8 cellular contexts compared by ENCODE assay signal in genomic region chr2:36967236-36967876, GRCh38. TPM values are rescaled to one million over a fixed set of nuclear protein-coding genes. Genes with fewer than 3 reads are reported as not detected.
A peak's percentile ranks its signal among the peaks of the same experiment; 100 is the strongest.
DNase-seq lines count a peak whose midpoint lies in the region; ATAC-seq, FAIRE-seq and TF ChIP-seq lines count a peak whose summit lies in the region.

No MANE protein-coding gene starts in this region.

- H3K27me3 Mint-ChIP-seq in CD4-positive, alpha-beta memory T cell, result peaks cover 0 to 4% of the 10 kb centered on the region in 2 donors
- no peaks in the 10 kb centered on the region for H3K27me3 Mint-ChIP-seq in IgD-negative memory B cell
- peaks cover 4% of the 10 kb centered on the region for H3K27me3 Mint-ChIP-seq in type B pancreatic cell

- TF ChIP-seq CTCF in K562 (IDR thresholded peaks at IDR 0.05 in 2 of 3, conservative IDR thresholded peaks at IDR 0.05 in 1 of 3; ENCODE audit: insufficient read depth in 2 of 3, low read depth in 1 of 3, low read length in 3 of 3), result no peak
- TF ChIP-seq CTCF in lower lobe of right lung (IDR thresholded peaks at IDR 0.05), result no peak
- TF ChIP-seq CTCF in type B pancreatic cell (conservative IDR thresholded peaks at IDR 0.05), result no peak

- CTCF ChIA-PET in CD4-positive, alpha-beta memory T cell (lab: Charles Lee; ENCODE audit: partially characterized antibody), result interaction anchor here (0.6 to 1.0 kb wide), 2 partner anchors 9 to 36 kb away, joined by 3 read pairs; no protein-coding TSS in a partner anchor
- CTCF ChIA-PET in K562 (lab: Yijun Ruan, JAX; ENCODE audit: low intra/inter-chr PET ratio), result no interaction called here

- H3K9ac ChIP-seq in K562 (ENCODE audit: insufficient read depth in 1 of 2, low read depth in 2 of 2, low read length in 2 of 2), result peak overlapping the region; percentile 96 to 97

- H3K27me3 ChIP-seq in CD4-positive, alpha-beta memory T cell (ENCODE audit: insufficient read depth, low read length), result no peaks in the 10 kb centered on the region
- H3K27me3 ChIP-seq in K562 (ENCODE audit: control insufficient read depth in 2 of 2, insufficient read depth in 2 of 2, low read length in 2 of 2) (no peaks in the 10 kb centered on the region), lower lobe of right lung (ENCODE audit: low read depth) (no peaks in the 10 kb centered on the region)

- no peak for FAIRE-seq in K562 (lab: Jason Lieb, UNC)

- no peaks in the 10 kb centered on the region for H3K9me3 ChIP-seq in CD4-positive, alpha-beta memory T cell (ENCODE audit: control insufficient read depth in 1 of 2, low read length in 2 of 2)
- H3K9me3 ChIP-seq in K562 (replicated peaks; ENCODE audit: control insufficient read depth, insufficient read depth, low read depth, low read length) (no peaks in the 10 kb centered on the region), lower lobe of right lung (no peaks in the 10 kb centered on the region)

- H3K4me1 Mint-ChIP-seq in CD4-positive, alpha-beta memory T cell, result peaks cover 26 to 52% (median 38%) of the 10 kb centered on the region in 4 donors
- peaks cover 21 to 35% (median 34%) of the 10 kb centered on the region in 3 donors for H3K4me1 Mint-ChIP-seq in IgD-negative memory B cell
- H3K4me1 Mint-ChIP-seq in type B pancreatic cell (ENCODE audit: unreplicated experiment), result peaks cover 29% of the 10 kb centered on the region

- no peaks in the 10 kb centered on the region for H3K36me3 ChIP-seq in CD4-positive, alpha-beta memory T cell (ENCODE audit: insufficient read depth, low read length)
- H3K36me3 ChIP-seq in K562 (ENCODE audit: control insufficient read depth, insufficient read depth, low read length) (peaks cover 4% of the 10 kb centered on the region; the same call in 2 of the 3 replicates), lower lobe of right lung (no peaks in the 10 kb centered on the region)

- peaks cover 0 to 7% (median 0%) of the 10 kb centered on the region in 8 donors for H3K9me3 Mint-ChIP-seq in CD4-positive, alpha-beta memory T cell
- H3K9me3 Mint-ChIP-seq in IgD-negative memory B cell (no peaks in the 10 kb centered on the region), type B pancreatic cell (peaks cover 4% of the 10 kb centered on the region)

- TSS peak; percentile 93 for BruUV-seq in K562 (replicated peaks; lab: Mats Ljungman, UMichigan)

- no peaks in the 10 kb centered on the region for H3K9me1 ChIP-seq in K562 (ENCODE audit: control insufficient read depth, insufficient read depth, low read length)

- peaks cover 38% of the 10 kb centered on the region for H3K4me1 ChIP-seq in CD4-positive, alpha-beta memory T cell (ENCODE audit: insufficient read depth, low read length)
- H3K4me1 ChIP-seq in K562 (replicated peaks in 1 of 2; ENCODE audit: control insufficient read depth in 2 of 2, insufficient read depth in 2 of 2, low read length in 2 of 2) (peaks cover 6 to 22% of the 10 kb centered on the region in 2 experiments), lower lobe of right lung (peaks cover 36% of the 10 kb centered on the region)

- peak overlapping the region; percentile 97 to 99 (median 99) for H3K27ac Mint-ChIP-seq in CD4-positive, alpha-beta memory T cell
- peak overlapping the region; percentile 98 to 99 (median 98) for H3K27ac Mint-ChIP-seq in IgD-negative memory B cell
- peak overlapping the region; percentile 99 for H3K27ac Mint-ChIP-seq in type B pancreatic cell

- H3K79me2 ChIP-seq in K562 (ENCODE audit: control insufficient read depth, insufficient read depth, low read length), result peaks cover 44% of the 10 kb centered on the region

- peak overlapping the region; percentile 84 for H3K27ac ChIP-seq in CD4-positive, alpha-beta memory T cell (ENCODE audit: low read depth, low read length)
- H3K27ac ChIP-seq in K562 (ENCODE audit: extremely low read depth, low read depth, low read length), result peak overlapping the region; percentile 96
- H3K27ac ChIP-seq in lower lobe of right lung, result peak overlapping the region; percentile 93

- peaks cover 0 to 14% of the 10 kb centered on the region in 2 donors for H3K36me3 Mint-ChIP-seq in CD4-positive, alpha-beta memory T cell
- H3K36me3 Mint-ChIP-seq in IgD-negative memory B cell (peaks cover 2% of the 10 kb centered on the region), type B pancreatic cell (peaks cover 5% of the 10 kb centered on the region)

- in situ Hi-C loops in K562 (cut with MboI), result no loop called here

- H3K4me3 ChIP-seq in CD4-positive, alpha-beta memory T cell (ENCODE audit: low read length in 2 of 2), result peak overlapping the region; percentile 59 to 89
- peak overlapping the region; percentile 96 for H3K4me3 ChIP-seq in K562
- peak overlapping the region; percentile 97 for H3K4me3 ChIP-seq in lower lobe of right lung

- TF ChIP-seq POLR2A in K562 (conservative IDR thresholded peaks at IDR 0.05), result no peak

- no peak for TF ChIP-seq EP300 in K562 (IDR thresholded peaks at IDR 0.05; ENCODE audit: low read length)

- peak overlapping the region; percentile 88 to 98 (median 94) for H3K4me3 Mint-ChIP-seq in CD4-positive, alpha-beta memory T cell
- peak overlapping the region; percentile 95 to 98 (median 96) for H3K4me3 Mint-ChIP-seq in IgD-negative memory B cell
- peak overlapping the region; percentile 95 for H3K4me3 Mint-ChIP-seq in type B pancreatic cell

- peak overlapping the region; percentile 94 for H3K4me2 ChIP-seq in K562 (ENCODE audit: insufficient read depth, low read length)

- H2AFZ ChIP-seq in K562 (ENCODE audit: low read depth, low read length), result peak overlapping the region; percentile 98

- H4K20me1 ChIP-seq in K562 (replicated peaks; ENCODE audit: control insufficient read depth, insufficient read depth, low read length), result no peaks in the 10 kb centered on the region

- ATAC-seq in K562 (no peak), lower lobe of right lung (no peak), HG03565 (IDR thresholded peaks at IDR 0.05; ENCODE audit: unreplicated experiment) (no peak), HG02642 (IDR thresholded peaks at IDR 0.05; ENCODE audit: poor library complexity, unreplicated experiment) (no peak)

- intact Hi-C loops in CD4-positive, alpha-beta memory T cell (cut with micrococcal nuclease), result loop anchor here (2.0 to 10.0 kb wide), 6 partner anchors 37 to 1783 kb away; partner anchors contain the start of genes ATL2, EIF2AK2, RMDN2 and SRSF7
- intact Hi-C loops in K562 (cut with micrococcal nuclease), result no loop called here
- intact Hi-C loops in lower lobe of right lung (cut with DNase I), result no loop called here

- WGBS in K562 (ENCODE audit: insufficient coverage, low coverage, missing lambda C conversion rate), result 7% methylated on average over 15 of the region's 15 CpGs

- no peak for DNase-seq in CD4-positive, alpha-beta memory T cell
- peak in 2 of 4 experiments; percentile 24 to 40 for DNase-seq in K562 (ENCODE audit: extremely low read depth in 1 of 4, low spot score in 3 of 4)
- no peak for DNase-seq in lower lobe of right lung
- DNase-seq in type B pancreatic cell (ENCODE audit: extremely low spot score, unreplicated experiment), result no peak
- DNase-seq in GOT3 (lab: John Stamatoyannopoulos, UW), result no peak

- TF ChIP-seq RAD21 in K562 (CRISPR knock-in tag; conservative IDR thresholded peaks at IDR 0.05 in 1 of 2, IDR thresholded peaks at IDR 0.05 in 1 of 2), result no peak

- POLR2A ChIA-PET in CD4-positive, alpha-beta memory T cell (lab: Charles Lee; ENCODE audit: partially characterized antibody), result interaction anchor here (0.5 to 2.5 kb wide), 18 partner anchors 8 to 1784 kb away, joined by 3 to 17 read pairs (median 4); partner anchors contain the start of genes EIF2AK2, GPATCH11, HEATR5B and SRSF7
- POLR2A ChIA-PET in K562 (lab: Yijun Ruan, JAX), result interaction anchor here (0.6 to 1.7 kb wide), 6 partner anchors 13 to 229 kb away, joined by 3 to 6 read pairs (median 3); partner anchors contain the start of gene CEBPZOS

TF ChIP-seq in K562, 482 proteins besides CTCF, POLR2A, EP300 and RAD21 (continues in another document):
- peak; percentile 3; the same call in 1 of the 2 replicates for TF ChIP-seq ZNF766 (CRISPR knock-in tag; conservative IDR thresholded peaks at IDR 0.05)
- peak; percentile 12; the same call in 1 of the 2 replicates for TF ChIP-seq L3MBTL2 (IDR thresholded peaks at IDR 0.05)
- TF ChIP-seq, protein P1, sequence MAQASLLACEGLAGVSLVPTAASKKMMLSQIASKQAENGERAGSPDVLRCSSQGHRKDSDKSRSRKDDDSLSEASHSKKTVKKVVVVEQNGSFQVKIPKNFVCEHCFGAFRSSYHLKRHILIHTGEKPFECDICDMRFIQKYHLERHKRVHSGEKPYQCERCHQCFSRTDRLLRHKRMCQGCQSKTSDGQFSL (CRISPR knock-in tag; IDR thresholded peaks at IDR 0.05), result no peak
- TF ChIP-seq, protein P1 (tag; IDR thresholded peaks at IDR 0.05), result no peak
- TF ChIP-seq GTF2E2 (tag; IDR thresholded peaks at IDR 0.05), result peak; percentile 80; the same call in 1 of the 2 replicates

RNA-seq across cellular contexts. Expression of gene STRN, which starts 1.0 kb away (rescaled TPM):
- total RNA-seq in CD4-positive, alpha-beta memory T cell, result 10 to 100 TPM; 29.0 to 33.4 TPM
- polyA plus RNA-seq in CD4-positive, alpha-beta memory T cell, result 10 to 100 TPM in 1 of 2 donors, 1 to 10 TPM in 1; 6.7 to 10.2 TPM
- polyA plus RNA-seq in IgD-negative memory B cell (12.2 TPM), K562 (2011; rRNA removed) (24.2 and 31.2 TPM in 2 replicates), K562 (2014; fragmentation: Illumina TruSeq; extraction: Trizol) (19.2 and 22.4 TPM in 2 replicates), K562 (2014; fragmentation: Nextera tagmentation; extraction: Ambion mirVana) (1 to 10 TPM; 1.3 to 1.6 TPM), K562 (2014; rRNA removed) (11.4 and 12.8 TPM in 2 replicates)
- 8.8 and 32.4 TPM in 2 replicates for total RNA-seq in K562 (2011; cell fraction: chromatin; rRNA removed; ENCODE audit: low replicate concordance)
- total RNA-seq in K562 (2011; cell fraction: nucleolus; rRNA removed), result 3.0 and 5.8 TPM in 2 replicates
- total RNA-seq in K562 (2011; cell fraction: nucleoplasm; rRNA removed), result 12.8 and 26.0 TPM in 2 replicates
- total RNA-seq in K562 (2014; rRNA removed) (12.8 and 13.4 TPM in 2 replicates), K562 (2014; rRNA removed; fragmentation: Illumina TruSeq; extraction: Trizol) (23.6 and 30.9 TPM in 2 replicates), K562 (2015; rRNA removed; fragmentation: Illumina TruSeq; extraction: Trizol) (18.1 and 20.0 TPM in 2 replicates), K562 (2021) (26.4 and 29.1 TPM in 2 replicates), lower lobe of right lung (31.1 TPM), type B pancreatic cell (ENCODE audit: low replicate concordance) (26.1 and 34.3 TPM in 2 replicates)
- 11.4 and 12.9 TPM in 2 replicates for polyA plus RNA-seq in K562 (2011; cell fraction: cytosol; rRNA removed)
- polyA plus RNA-seq in K562 (2011; cell fraction: nucleus; rRNA removed), result 14.0 and 19.6 TPM in 2 replicates
- polyA plus RNA-seq in K562 (2012), result 13.4 and 16.0 TPM in 2 replicates
- 82.1 and 87.5 TPM in 2 replicates for polyA minus RNA-seq in K562 (2011; rRNA and poly(A)+ RNA removed)
- polyA minus RNA-seq in K562 (2011; cell fraction: cytosol; rRNA and poly(A)+ RNA removed), result 19.7 and 28.7 TPM in 2 replicates
- 9.0 and 18.2 TPM in 2 replicates for polyA minus RNA-seq in K562 (2011; cell fraction: nucleus; rRNA and poly(A)+ RNA removed)
